ENCODE assay signal across 22 cellular contexts in the genomic region with DNA sequence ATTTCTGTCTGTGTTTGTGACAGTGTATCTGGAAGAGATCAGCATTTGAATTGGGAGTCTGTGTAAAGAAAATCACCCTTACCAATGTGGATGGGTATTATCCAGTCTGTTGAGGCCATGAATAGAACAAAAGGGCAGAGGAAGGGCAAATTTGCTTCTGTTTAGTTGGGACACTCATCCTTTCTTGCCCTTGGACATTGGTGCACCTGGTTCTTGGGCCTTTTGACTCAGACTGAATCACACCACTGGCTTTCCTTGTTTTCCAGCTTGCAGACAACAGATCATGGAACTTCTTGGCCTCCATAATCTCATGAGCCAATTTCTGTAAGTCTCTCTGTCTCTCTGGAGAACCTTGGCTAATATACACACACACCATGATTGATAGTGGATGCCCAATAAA.
"Had no signal": no experiment of that assay in that cellular context is flagged by ENCODE, and none has a peak within 500 bp of the region (broad histone marks: within the 10 kb centered on the region; RNA-seq: fewer than 3 reads in every experiment).

No MANE protein-coding gene starts in this region.

- DNase-seq: colonic mucosa; cortex of kidney; effector CD8-positive, alpha-beta T cell; effector memory CD8-positive, alpha-beta T cell; endodermal cell; erythroblast; esophagus squamous epithelium; heart right ventricle; hippocampal formation; left cardiac atrium; left lung; left ventricle myocardium superior; lower lobe of right lung; mesenchymal stem cell; mucosa of descending colon; naive B cell; naive thymus-derived CD8-positive, alpha-beta T cell had no signal

- H3K4me3 ChIP-seq: colonic mucosa, esophagus squamous epithelium, gastroesophageal sphincter, heart right ventricle, left lung, lower lobe of right lung, mucosa of descending colon had no signal

- H3K4me3 Mint-ChIP-seq: dendritic cell treated with granulocyte-macrophage colony-stimulating factor and Interleukin-4, amounts not matched to agents 40 ng/mL and 50 ng/mL, for 4 days; effector memory CD8-positive, alpha-beta T cell; endodermal cell; mesothelial cell of epicardium; naive B cell; naive thymus-derived CD8-positive, alpha-beta T cell had no signal

- H3K9me3 Mint-ChIP-seq: dendritic cell treated with granulocyte-macrophage colony-stimulating factor and Interleukin-4, amounts not matched to agents 40 ng/mL and 50 ng/mL, for 4 days; effector memory CD8-positive, alpha-beta T cell; mesothelial cell of epicardium had no signal

- ATAC-seq: effector memory CD8-positive, alpha-beta T cell; esophagus mucosa; foreskin keratinocyte; gastroesophageal sphincter; heart right ventricle; left cardiac atrium; left lung; left ventricle myocardium superior; lower lobe of right lung; mucosa of descending colon; naive thymus-derived CD8-positive, alpha-beta T cell had no signal

- H3K4me1 Mint-ChIP-seq: mesothelial cell of epicardium; naive B cell; naive thymus-derived CD8-positive, alpha-beta T cell had no signal

- H3K36me3 Mint-ChIP-seq: mesothelial cell of epicardium, naive B cell had no signal

- H3K27ac Mint-ChIP-seq: dendritic cell treated with granulocyte-macrophage colony-stimulating factor and Interleukin-4, amounts not matched to agents 40 ng/mL and 50 ng/mL, for 4 days; effector memory CD8-positive, alpha-beta T cell; endodermal cell; mesothelial cell of epicardium; naive thymus-derived CD8-positive, alpha-beta T cell had no signal

- H3K27me3 Mint-ChIP-seq: dendritic cell treated with granulocyte-macrophage colony-stimulating factor and Interleukin-4, amounts not matched to agents 40 ng/mL and 50 ng/mL, for 4 days; effector memory CD8-positive, alpha-beta T cell; naive B cell; naive thymus-derived CD8-positive, alpha-beta T cell had no signal
